ENCODE assay signal across 13 cellular contexts in the genomic region with DNA sequence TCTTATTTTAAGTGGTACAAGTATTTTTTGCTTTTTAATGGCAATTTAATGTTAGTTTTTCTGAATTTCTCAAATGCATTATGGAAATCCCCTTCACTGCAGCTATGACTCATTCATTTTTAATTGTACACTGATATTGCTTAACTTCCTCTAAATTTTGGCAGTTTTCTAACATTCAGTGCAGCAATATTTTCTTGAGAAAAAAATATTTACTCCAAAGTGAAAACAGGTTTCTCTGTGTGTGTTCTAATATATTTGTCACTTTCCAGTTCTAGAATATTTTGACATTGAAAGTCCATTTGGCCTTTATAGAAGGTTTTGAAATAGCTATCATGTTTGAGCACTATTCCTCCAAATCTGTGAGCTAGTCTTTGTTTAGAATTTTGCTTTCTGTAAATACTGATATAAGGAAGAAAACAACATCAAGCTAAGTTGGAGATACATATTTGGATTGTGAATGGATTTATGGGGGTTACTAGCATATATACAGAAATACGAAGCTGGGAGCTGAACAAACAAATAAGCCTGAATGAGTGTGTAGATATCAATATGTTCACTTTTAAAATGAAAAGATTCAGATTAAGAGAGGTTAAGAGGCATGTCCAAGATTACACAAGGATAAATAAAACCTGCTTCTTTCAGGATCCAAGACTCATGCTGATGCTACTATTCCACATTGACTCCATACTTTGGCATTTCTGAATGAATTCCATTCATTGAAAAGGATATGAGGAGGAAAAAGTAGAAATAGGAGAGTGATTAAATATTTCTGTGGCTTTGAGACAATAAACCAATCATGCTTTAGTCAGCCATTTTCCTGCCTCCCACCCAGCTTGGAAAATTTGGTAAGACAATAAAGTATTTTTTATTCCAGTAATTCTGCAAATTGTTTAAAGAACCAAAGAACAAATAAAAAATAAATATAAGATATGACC. TPM values are rescaled to one million over a fixed set of nuclear protein-coding genes. Genes with fewer than 3 reads are reported as not detected.
DNase-seq lines count a peak whose midpoint lies in the region; ATAC-seq, FAIRE-seq and TF ChIP-seq lines count a peak whose summit lies in the region.
"Had no signal": no experiment of that assay in that cellular context is flagged by ENCODE, and none has a peak within 500 bp of the region (broad histone marks: within the 10 kb centered on the region; RNA-seq: fewer than 3 reads in every experiment).

No MANE protein-coding gene starts in this region.

- no peak for TF ChIP-seq EP300 in GM12878 (IDR thresholded peaks at IDR 0.05; ENCODE audit: borderline replicate concordance in 1 of 2, control insufficient read depth in 1 of 2, low read depth in 2 of 2, low read length in 2 of 2)

- no peak overlapping the region; the same call in 1 of the 2 replicates for H4K5ac ChIP-seq in IMR-90 (ENCODE audit: low read depth, low read length)

- H3K14ac ChIP-seq in IMR-90 (replicated peaks; ENCODE audit: low read depth, low read length): peak overlapping the region; percentile 50; the same call in 1 of the 2 replicates

- H3K79me1 ChIP-seq in IMR-90 (ENCODE audit: low read depth in 1 of 2, low read length in 2 of 2): no peaks in the 10 kb centered on the region

- H3K18ac ChIP-seq in IMR-90 (ENCODE audit: low read depth, low read length): peak overlapping the region; percentile 67; the same call in 1 of the 2 replicates

- H2AFZ ChIP-seq in IMR-90 (replicated peaks; ENCODE audit: low read length, poor library complexity) (no peak overlapping the region), GM12878 (ENCODE audit: control insufficient read depth, low read depth, low read length) (no peak overlapping the region)

- peaks cover 4% of the 10 kb centered on the region for H3K9me1 ChIP-seq in IMR-90 (ENCODE audit: insufficient read depth, low read length)

- no peak overlapping the region for H3K27ac ChIP-seq in AG04450 (ENCODE audit: low read depth, low read length)
- peak overlapping the region; percentile 71; the same call in 1 of the 2 replicates for H3K27ac ChIP-seq in IMR-90 (ENCODE audit: insufficient read depth, low read length)
- no peak overlapping the region for H3K27ac ChIP-seq in GM12878 (ENCODE audit: control insufficient read depth, insufficient read depth)
- H3K27ac ChIP-seq: SJCRH30 had no signal

- H2AK5ac ChIP-seq in IMR-90 (ENCODE audit: low read depth, low read length): no peak overlapping the region

- peak; percentile 56 for DNase-seq in AG04450 (ENCODE audit: low read depth, low spot score)
- DNase-seq in IMR-90: peak; percentile 91
- no peak for DNase-seq in GM12878 (ENCODE audit: low read depth, low spot score)
- peak; percentile 88 for DNase-seq in iris pigment epithelial cell (ENCODE audit: low read depth)
- no peak for DNase-seq in stimulated activated naive CD8-positive, alpha-beta T cell treated with anti-CD3 and anti-CD28 coated beads, Interleukin-15, amount 100 ng/mL, for 72 hours
- DNase-seq in NCI-H146 (lab: John Stamatoyannopoulos, UW): no peak
- no peak for DNase-seq in NCI-H510A treated with DMSO at 0.1 percent for 48 hours (lab: John Stamatoyannopoulos, UW)
- DNase-seq: activated naive CD8-positive, alpha-beta T cell treated with anti-CD3 and anti-CD28 coated beads, Interleukin-2, amount 50 U/mL, for 24 hours; CD4-positive, alpha-beta T cell; NCI-H187; nephron progenitor cell; SJCRH30 had no signal

- H3K79me2 ChIP-seq in GM12878 (ENCODE audit: control insufficient read depth, insufficient read depth, low read length): no peaks in the 10 kb centered on the region

- peak overlapping the region; percentile 49; the same call in 1 of the 2 replicates for H3K56ac ChIP-seq in IMR-90 (ENCODE audit: extremely low read depth, insufficient read depth, low read length)

- H3K27me3 ChIP-seq in AG04450 (ENCODE audit: control insufficient read depth, insufficient read depth, low read length) (no peaks in the 10 kb centered on the region), IMR-90 (ENCODE audit: control insufficient read depth, insufficient read depth, low read length) (no peaks in the 10 kb centered on the region), GM12878 (replicated peaks in 1 of 2; ENCODE audit: control insufficient read depth in 2 of 2, insufficient read depth in 2 of 2, low read length in 1 of 2) (no peaks in the 10 kb centered on the region)
- H3K27me3 ChIP-seq: SJCRH30 had no signal

- H3K9me3 ChIP-seq in AG04450 (ENCODE audit: control insufficient read depth, insufficient read depth, low read length): peaks cover 5% of the 10 kb centered on the region; the same call in 1 of the 2 replicates
- H3K9me3 ChIP-seq in IMR-90 (ENCODE audit: control insufficient read depth, insufficient read depth, low read length): peaks cover 2% of the 10 kb centered on the region; the same call in 1 of the 2 replicates
- no peaks in the 10 kb centered on the region for H3K9me3 ChIP-seq in GM12878 (replicated peaks; ENCODE audit: control insufficient read depth, insufficient read depth, low read length)
- H3K9me3 ChIP-seq: SJCRH30 had no signal

- SMC1A ChIA-PET in GM12878 (lab: Charles Lee; ENCODE audit: uncharacterized antibody, unreplicated experiment): interaction anchor here (0.6 to 0.9 kb wide), 2 partner anchors 20 to 59 kb away, joined by 3 read pairs; no protein-coding TSS in a partner anchor

- ATAC-seq in IMR-90 (ENCODE audit: low read depth) (peak; percentile 81), GM12878 (no peak), HG03442 (IDR thresholded peaks at IDR 0.05; ENCODE audit: unreplicated experiment) (no peak)
- ATAC-seq in stimulated activated naive CD8-positive, alpha-beta T cell treated with anti-CD3 and anti-CD28 coated beads, Interleukin-15, amount 100 ng/mL, for 72 hours: no peak
- ATAC-seq: activated naive CD8-positive, alpha-beta T cell treated with anti-CD3 and anti-CD28 coated beads, Interleukin-2, amount 50 U/mL, for 24 hours had no signal

- dilution Hi-C loops in IMR-90 (cut with HindIII; ENCODE audit: low sequenced_read_pairs, unreplicated experiment): no loop called here

- TF ChIP-seq POLR2A in IMR-90 (IDR thresholded peaks at IDR 0.05; ENCODE audit: low read depth, low read length): no peak
- TF ChIP-seq POLR2A in GM12878 (IDR thresholded peaks at IDR 0.05; ENCODE audit: low read depth, low read length): no peak

- H4K20me1 ChIP-seq in IMR-90 (ENCODE audit: insufficient read depth, low read length): no peaks in the 10 kb centered on the region
- no peaks in the 10 kb centered on the region for H4K20me1 ChIP-seq in GM12878 (ENCODE audit: control insufficient read depth, insufficient read depth)

- H3K27me3 Mint-ChIP-seq in stimulated activated naive CD8-positive, alpha-beta T cell treated with anti-CD3 and anti-CD28 coated beads, Interleukin-15, amount 100 ng/mL, for 72 hours: no peaks in the 10 kb centered on the region
- H3K27me3 Mint-ChIP-seq: activated naive CD8-positive, alpha-beta T cell treated with anti-CD3 and anti-CD28 coated beads, Interleukin-2, amount 50 U/mL, for 24 hours; CD4-positive, alpha-beta T cell had no signal

- H3K4me2 ChIP-seq in IMR-90 (ENCODE audit: low read depth, low read length): peak overlapping the region; percentile 78
- no peak overlapping the region for H3K4me2 ChIP-seq in GM12878 (ENCODE audit: control insufficient read depth, insufficient read depth)

- H3K4me1 ChIP-seq in IMR-90 (ENCODE audit: control insufficient read depth, insufficient read depth, low read length) (peaks cover 11% of the 10 kb centered on the region), GM12878 (ENCODE audit: control insufficient read depth, insufficient read depth, low read length) (no peaks in the 10 kb centered on the region)
- H3K4me1 ChIP-seq: SJCRH30 had no signal

- no peaks in the 10 kb centered on the region for H3K4me1 Mint-ChIP-seq in stimulated activated naive CD8-positive, alpha-beta T cell treated with anti-CD3 and anti-CD28 coated beads, Interleukin-15, amount 100 ng/mL, for 72 hours
- H3K4me1 Mint-ChIP-seq: activated naive CD8-positive, alpha-beta T cell treated with anti-CD3 and anti-CD28 coated beads, Interleukin-2, amount 50 U/mL, for 24 hours; nephron progenitor cell had no signal

- no peak for FAIRE-seq in GM12878 (lab: Jason Lieb, UNC)

- RAD21 ChIA-PET in GM12878 (lab: Charles Lee; ENCODE audit: unreplicated experiment): no interaction called here

- no peak overlapping the region; the same call in 1 of the 2 replicates for H3K23ac ChIP-seq in IMR-90 (ENCODE audit: low read depth, low read length)

- peaks cover 12 to 13% of the 10 kb centered on the region in 2 donors for H3K9me3 Mint-ChIP-seq in stimulated activated naive CD8-positive, alpha-beta T cell treated with anti-CD3 and anti-CD28 coated beads, Interleukin-15, amount 100 ng/mL, for 72 hours

- intact Hi-C loops in IMR-90 (cut with micrococcal nuclease) (no loop called here), GM12878 (cut with micrococcal nuclease; ENCODE audit: unreplicated experiment) (no loop called here)

- no peak overlapping the region for H2AK9ac ChIP-seq in IMR-90 (replicated peaks; ENCODE audit: low read depth, low read length, poor library complexity)

- H3K4ac ChIP-seq in IMR-90 (ENCODE audit: low read depth, low read length): no peak overlapping the region

- in situ Hi-C loops in IMR-90 (cut with MboI; ENCODE audit: low sequenced_read_pairs): no loop called here
- in situ Hi-C loops in GM12878 (cut with MboI): no loop called here

- H3K9ac ChIP-seq in IMR-90 (ENCODE audit: low read depth, low read length): no peak overlapping the region
- H3K9ac ChIP-seq in GM12878 (ENCODE audit: control insufficient read depth, insufficient read depth, low read length): no peak overlapping the region

- no peak overlapping the region for H3K4me3 Mint-ChIP-seq in stimulated activated naive CD8-positive, alpha-beta T cell treated with anti-CD3 and anti-CD28 coated beads, Interleukin-15, amount 100 ng/mL, for 72 hours
- H3K4me3 Mint-ChIP-seq: activated naive CD8-positive, alpha-beta T cell treated with anti-CD3 and anti-CD28 coated beads, Interleukin-2, amount 50 U/mL, for 24 hours; CD4-positive, alpha-beta T cell; nephron progenitor cell had no signal

- no CpG with 5 or more reads among the region's 1 CpG for WGBS in IMR-90 (ENCODE audit: extremely low coverage in 2 of 2, insufficient read length in 1 of 2), 2 experiments
- 13% methylated on average over 1 of the region's 1 CpG for WGBS in GM12878 (ENCODE audit: insufficient coverage, insufficient replicate concordance, low lambda C conversion rate, missing lambda C conversion rate)

- peak overlapping the region in 1 of 2 experiments; percentile 63; a peak in 1 of 4 replicates for H4K8ac ChIP-seq in IMR-90 (ENCODE audit: low read depth in 2 of 2, low read length in 2 of 2)

- CTCF ChIA-PET in AG04450 (lab: Charles Lee): interaction anchor here (1.2 to 3.4 kb wide), 2 partner anchors 54 to 56 kb away, joined by 3 to 14 read pairs; no protein-coding TSS in a partner anchor
- CTCF ChIA-PET in IMR-90 (lab: Yijun Ruan, JAX): interaction anchor here (0.9 to 1.2 kb wide), 2 partner anchors 10 to 144 kb away, joined by 3 to 5 read pairs; no protein-coding TSS in a partner anchor
- CTCF ChIA-PET in GM12878 (lab: Yijun Ruan, JAX): no interaction called here

- H2BK5ac ChIP-seq in IMR-90 (ENCODE audit: low read depth, low read length, poor library complexity, severe bottlenecking): peak overlapping the region; percentile 98

- H3K27ac Mint-ChIP-seq in stimulated activated naive CD8-positive, alpha-beta T cell treated with anti-CD3 and anti-CD28 coated beads, Interleukin-15, amount 100 ng/mL, for 72 hours: no peak overlapping the region
- H3K27ac Mint-ChIP-seq: activated naive CD8-positive, alpha-beta T cell treated with anti-CD3 and anti-CD28 coated beads, Interleukin-2, amount 50 U/mL, for 24 hours; CD4-positive, alpha-beta T cell; nephron progenitor cell had no signal

- H4K91ac ChIP-seq in IMR-90 (ENCODE audit: insufficient read depth, low read depth, low read length): no peak overlapping the region

- TF ChIP-seq RAD21 in IMR-90 (IDR thresholded peaks at IDR 0.05; ENCODE audit: low read length) (no peak), GM12878 (IDR thresholded peaks at IDR 0.05; ENCODE audit: insufficient read depth, low read depth, low read length) (no peak)

- BruUV-seq in IMR-90 (replicated peaks; lab: Mats Ljungman, UMichigan) (no TSS peak), GM12878 (replicated peaks; lab: Mats Ljungman, UMichigan) (no TSS peak)

- H3K36me3 ChIP-seq in IMR-90 (ENCODE audit: control insufficient read depth, insufficient read depth, low read length) (no peaks in the 10 kb centered on the region), GM12878 (ENCODE audit: control insufficient read depth in 2 of 2, insufficient read depth in 2 of 2, low read length in 1 of 2) (no peaks in the 10 kb centered on the region)
- H3K36me3 ChIP-seq: SJCRH30 had no signal

- TF ChIP-seq CTCF in AG04450 (IDR thresholded peaks at IDR 0.05; ENCODE audit: low read depth, low read length) (no peak), IMR-90 (conservative IDR thresholded peaks at IDR 0.05; ENCODE audit: low read depth, low read length) (no peak), GM12878 (IDR thresholded peaks at IDR 0.05 in 2 of 3, conservative IDR thresholded peaks at IDR 0.05 in 1 of 3; ENCODE audit: control insufficient read depth in 2 of 3, extremely low read depth in 1 of 3, insufficient read depth in 1 of 3, low read depth in 3 of 3, low read length in 3 of 3) (no peak)

- POLR2A ChIA-PET in AG04450 (lab: Yijun Ruan, JAX): interaction anchor here (1.0 kb wide), 1 partner anchor 61 kb away, joined by 3 read pairs; no protein-coding TSS in a partner anchor
- POLR2A ChIA-PET in IMR-90 (lab: Charles Lee; ENCODE audit: unreplicated experiment): no interaction called here
- POLR2A ChIA-PET in GM12878 (lab: Charles Lee): no interaction called here

- peak overlapping the region; percentile 71 for H2BK120ac ChIP-seq in IMR-90 (ENCODE audit: low read depth, low read length)

- no peak overlapping the region for H2BK15ac ChIP-seq in IMR-90 (ENCODE audit: low read depth, low read length)

- H2BK20ac ChIP-seq in IMR-90 (ENCODE audit: low read depth, low read length): no peak overlapping the region

- no peak overlapping the region for H3K4me3 ChIP-seq in AG04450 (ENCODE audit: low read depth, low read length)
- no peak overlapping the region for H3K4me3 ChIP-seq in IMR-90 (ENCODE audit: insufficient read depth, low read depth, low read length)
- no peak overlapping the region for H3K4me3 ChIP-seq in GM12878
- H3K4me3 ChIP-seq: SJCRH30 had no signal

RNA-seq across cellular contexts. Expression of a gene that starts 57.4 kb away (rescaled TPM):
- polyA plus RNA-seq in AG04450 (2011; rRNA removed) (15.2 and 16.0 TPM in 2 replicates), IMR-90 (2012; rRNA removed) (13.0 and 14.3 TPM in 2 replicates), GM12878 (2011; rRNA removed) (not detected in 2 replicates), GM12878 (2014; fragmentation: Illumina TruSeq; extraction: Trizol) (not detected in 2 replicates), GM12878 (2014; fragmentation: Nextera tagmentation; extraction: Ambion mirVana) (not detected), GM12878 (2014; rRNA removed) (not detected in 2 replicates), GM12878 (2016; fragmentation: Nextera tagmentation; extraction: Ambion mirVana) (under 1 TPM in 1 of 2 experiments, not detected in 1; 0.01 TPM)
- polyA minus RNA-seq in AG04450 (2011; rRNA and poly(A)+ RNA removed): 29.8 and 33.5 TPM in 2 replicates
- total RNA-seq in IMR-90 (2012; rRNA removed) (13.6 and 18.1 TPM in 2 replicates), GM12878 (2014; rRNA removed) (not detected in 2 replicates), GM12878 (2014; rRNA removed; fragmentation: Illumina TruSeq; extraction: Trizol) (not detected in 2 replicates), GM12878 (2021) (0.05 and 0.24 TPM in 2 replicates)
- polyA plus RNA-seq in IMR-90 (2012; cell fraction: cytosol; rRNA removed): 5.3 and 5.6 TPM in 2 replicates
- polyA plus RNA-seq in IMR-90 (2012; cell fraction: nucleus; rRNA removed; ENCODE audit: low replicate concordance): 8.3 and 13.5 TPM in 2 replicates
- 0.13 TPM in 1 of 2 replicates, not detected in the other for total RNA-seq in GM12878 (2013; cell fraction: nucleolus; rRNA removed)
- not detected for polyA plus RNA-seq in GM12878 (2011; ENCODE audit: low read depth)
- polyA plus RNA-seq in GM12878 (2011; cell fraction: cytosol; rRNA removed): not detected in 2 replicates
- not detected in 2 replicates for polyA plus RNA-seq in GM12878 (2011; cell fraction: nucleus; rRNA removed)
- polyA plus RNA-seq in GM12878 (2012): 0.27 TPM in 1 of 2 replicates, not detected in the other
- polyA minus RNA-seq in GM12878 (2011; rRNA and poly(A)+ RNA removed): not detected in 2 replicates
- not detected in 2 replicates for polyA minus RNA-seq in GM12878 (2011; cell fraction: cytosol; rRNA and poly(A)+ RNA removed)
- not detected in 2 replicates for polyA minus RNA-seq in GM12878 (2011; cell fraction: nucleus; rRNA and poly(A)+ RNA removed)
- total RNA-seq: CD4-positive, alpha-beta T cell had no signal

Comparison
In these comparisons a context has a peak if more than half of its experiments do, and no peak if none do; other contexts are left out.
1. DNase-seq: peak in AG04450 (single experiment), IMR-90 (single experiment) and iris pigment epithelial cell (single experiment); none in GM12878 (single experiment), stimulated activated naive CD8-positive, alpha-beta T cell treated with anti-CD3 and anti-CD28 coated beads, Interleukin-15, amount 100 ng/mL, for 72 hours (0 of 2), NCI-H146 (single experiment) and NCI-H510A treated with DMSO at 0.1 percent for 48 hours (single experiment).
2. RNA of a gene that starts 57.4 kb away (polyA plus RNA-seq): 15.2 to 16.0 TPM in AG04450 and 5.3 to 14.3 TPM in IMR-90; 0.01 to 0.27 TPM in GM12878; every median in the first group is over 4 times any median in the second.